ENCODE assay signal across 1 cellular context in the genomic region with DNA sequence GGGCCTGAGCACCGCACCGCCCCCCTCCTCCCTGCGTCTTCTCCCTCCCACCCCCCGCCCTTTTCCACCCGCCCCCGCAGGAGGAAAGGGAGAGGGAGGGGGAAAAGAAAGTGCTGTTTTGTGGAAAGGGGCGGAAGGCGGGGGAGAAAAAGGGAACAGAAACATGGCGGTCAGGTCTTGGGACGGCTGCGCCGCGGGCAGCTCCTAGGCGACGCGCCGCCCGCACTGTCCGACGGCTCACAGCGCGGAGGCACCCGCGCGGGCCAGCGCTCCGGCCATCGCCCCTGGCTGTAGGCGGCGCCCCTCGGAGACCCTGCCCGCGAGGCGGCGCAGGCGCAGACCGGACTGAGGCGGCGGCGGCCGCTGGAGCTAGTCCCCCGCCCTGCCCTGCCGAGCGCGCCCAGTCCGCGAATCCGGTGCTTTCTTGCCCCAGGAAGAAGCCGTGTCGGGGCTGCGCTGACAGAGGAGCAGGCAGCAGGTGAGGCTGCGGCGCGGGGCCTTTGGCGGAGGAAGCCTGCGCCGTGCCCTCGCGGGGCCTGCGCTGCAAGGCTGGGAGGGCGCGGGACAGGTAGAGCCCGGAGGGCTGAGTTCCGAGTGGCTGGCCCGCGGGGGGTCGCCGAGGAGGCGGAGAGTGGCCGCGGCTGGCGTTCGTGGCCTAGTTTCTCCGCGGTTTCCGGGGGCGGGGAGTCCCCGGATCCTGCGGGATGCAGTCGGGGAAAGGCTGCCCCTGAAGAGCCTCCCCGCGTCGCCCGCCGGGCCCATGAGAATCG.
TF ChIP-seq lines count a peak whose summit lies in the region.

TSS of gene DENND4C (plus strand) at position 338 of the 770 bp plus-strand sequence. CDS start 45,482 bp downstream, outside the sequence.

TF ChIP-seq in HEK293, 187 proteins besides CTCF, POLR2A, EP300 and RAD21 (continued from another document and continues in another):
- TF ChIP-seq, protein P1, sequence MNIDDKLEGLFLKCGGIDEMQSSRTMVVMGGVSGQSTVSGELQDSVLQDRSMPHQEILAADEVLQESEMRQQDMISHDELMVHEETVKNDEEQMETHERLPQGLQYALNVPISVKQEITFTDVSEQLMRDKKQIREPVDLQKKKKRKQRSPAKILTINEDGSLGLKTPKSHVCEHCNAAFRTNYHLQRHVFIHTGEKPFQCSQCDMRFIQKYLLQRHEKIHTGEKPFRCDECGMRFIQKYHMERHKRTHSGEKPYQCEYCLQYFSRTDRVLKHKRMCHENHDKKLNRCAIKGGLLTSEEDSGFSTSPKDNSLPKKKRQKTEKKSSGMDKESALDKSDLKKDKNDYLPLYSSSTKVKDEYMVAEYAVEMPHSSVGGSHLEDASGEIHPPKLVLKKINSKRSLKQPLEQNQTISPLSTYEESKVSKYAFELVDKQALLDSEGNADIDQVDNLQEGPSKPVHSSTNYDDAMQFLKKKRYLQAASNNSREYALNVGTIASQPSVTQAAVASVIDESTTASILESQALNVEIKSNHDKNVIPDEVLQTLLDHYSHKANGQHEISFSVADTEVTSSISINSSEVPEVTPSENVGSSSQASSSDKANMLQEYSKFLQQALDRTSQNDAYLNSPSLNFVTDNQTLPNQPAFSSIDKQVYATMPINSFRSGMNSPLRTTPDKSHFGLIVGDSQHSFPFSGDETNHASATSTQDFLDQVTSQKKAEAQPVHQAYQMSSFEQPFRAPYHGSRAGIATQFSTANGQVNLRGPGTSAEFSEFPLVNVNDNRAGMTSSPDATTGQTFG (tag by site-specific recombination; IDR thresholded peaks at IDR 0.05; ENCODE audit: borderline replicate concordance): no peak
- TF ChIP-seq, protein P2, sequence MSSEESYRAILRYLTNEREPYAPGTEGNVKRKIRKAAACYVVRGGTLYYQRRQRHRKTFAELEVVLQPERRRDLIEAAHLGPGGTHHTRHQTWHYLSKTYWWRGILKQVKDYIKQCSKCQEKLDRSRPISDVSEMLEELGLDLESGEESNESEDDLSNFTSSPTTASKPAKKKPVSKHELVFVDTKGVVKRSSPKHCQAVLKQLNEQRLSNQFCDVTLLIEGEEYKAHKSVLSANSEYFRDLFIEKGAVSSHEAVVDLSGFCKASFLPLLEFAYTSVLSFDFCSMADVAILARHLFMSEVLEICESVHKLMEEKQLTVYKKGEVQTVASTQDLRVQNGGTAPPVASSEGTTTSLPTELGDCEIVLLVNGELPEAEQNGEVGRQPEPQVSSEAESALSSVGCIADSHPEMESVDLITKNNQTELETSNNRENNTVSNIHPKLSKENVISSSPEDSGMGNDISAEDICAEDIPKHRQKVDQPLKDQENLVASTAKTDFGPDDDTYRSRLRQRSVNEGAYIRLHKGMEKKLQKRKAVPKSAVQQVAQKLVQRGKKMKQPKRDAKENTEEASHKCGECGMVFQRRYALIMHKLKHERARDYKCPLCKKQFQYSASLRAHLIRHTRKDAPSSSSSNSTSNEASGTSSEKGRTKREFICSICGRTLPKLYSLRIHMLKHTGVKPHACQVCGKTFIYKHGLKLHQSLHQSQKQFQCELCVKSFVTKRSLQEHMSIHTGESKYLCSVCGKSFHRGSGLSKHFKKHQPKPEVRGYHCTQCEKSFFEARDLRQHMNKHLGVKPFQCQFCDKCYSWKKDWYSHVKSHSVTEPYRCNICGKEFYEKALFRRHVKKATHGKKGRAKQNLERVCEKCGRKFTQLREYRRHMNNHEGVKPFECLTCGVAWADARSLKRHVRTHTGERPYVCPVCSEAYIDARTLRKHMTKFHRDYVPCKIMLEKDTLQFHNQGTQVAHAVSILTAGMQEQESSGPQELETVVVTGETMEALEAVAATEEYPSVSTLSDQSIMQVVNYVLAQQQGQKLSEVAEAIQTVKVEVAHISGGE (tag by site-specific recombination; conservative IDR thresholded peaks at IDR 0.05; ENCODE audit: low read depth): peak; percentile 56; the same call in 1 of the 2 replicates
- no peak for TF ChIP-seq SCRT1 (tag by site-specific recombination; IDR thresholded peaks at IDR 0.05; ENCODE audit: borderline replicate concordance)
- TF ChIP-seq ZNF24 (tag by site-specific recombination; IDR thresholded peaks at IDR 0.05): no peak
- TF ChIP-seq ZEB2 (tag by site-specific recombination; IDR thresholded peaks at IDR 0.05): peak; percentile 78
- no peak for TF ChIP-seq ZSCAN16 (tag by site-specific recombination; IDR thresholded peaks at IDR 0.05)
- TF ChIP-seq RBAK (tag by site-specific recombination; IDR thresholded peaks at IDR 0.05): no peak
- TF ChIP-seq ZNF548 (tag by site-specific recombination; IDR thresholded peaks at IDR 0.05): no peak
- TF ChIP-seq TCF7L2 (IDR thresholded peaks at IDR 0.05; ENCODE audit: borderline replicate concordance, low read depth, low read length): no peak
- no peak for TF ChIP-seq TSHZ1 (tag by site-specific recombination; IDR thresholded peaks at IDR 0.05; ENCODE audit: borderline replicate concordance)
- TF ChIP-seq ZNF501 (tag by site-specific recombination; IDR thresholded peaks at IDR 0.05): peak; percentile 88
- 0 out of 2 replicates have a peak, but pooled peaks have one; percentile 23 for TF ChIP-seq ZBTB10 (tag by site-specific recombination; IDR thresholded peaks at IDR 0.05)
- TF ChIP-seq KLF8 (tag by site-specific recombination; IDR thresholded peaks at IDR 0.05): peak; percentile 58; the same call in 1 of the 2 replicates
- no peak for TF ChIP-seq PRDM10 (tag by site-specific recombination; IDR thresholded peaks at IDR 0.05)
- TF ChIP-seq ZNF580 (tag by site-specific recombination; IDR thresholded peaks at IDR 0.05): no peak
- no peak for TF ChIP-seq ZNF768 (tag by site-specific recombination; IDR thresholded peaks at IDR 0.05)
- TF ChIP-seq, protein P3, sequence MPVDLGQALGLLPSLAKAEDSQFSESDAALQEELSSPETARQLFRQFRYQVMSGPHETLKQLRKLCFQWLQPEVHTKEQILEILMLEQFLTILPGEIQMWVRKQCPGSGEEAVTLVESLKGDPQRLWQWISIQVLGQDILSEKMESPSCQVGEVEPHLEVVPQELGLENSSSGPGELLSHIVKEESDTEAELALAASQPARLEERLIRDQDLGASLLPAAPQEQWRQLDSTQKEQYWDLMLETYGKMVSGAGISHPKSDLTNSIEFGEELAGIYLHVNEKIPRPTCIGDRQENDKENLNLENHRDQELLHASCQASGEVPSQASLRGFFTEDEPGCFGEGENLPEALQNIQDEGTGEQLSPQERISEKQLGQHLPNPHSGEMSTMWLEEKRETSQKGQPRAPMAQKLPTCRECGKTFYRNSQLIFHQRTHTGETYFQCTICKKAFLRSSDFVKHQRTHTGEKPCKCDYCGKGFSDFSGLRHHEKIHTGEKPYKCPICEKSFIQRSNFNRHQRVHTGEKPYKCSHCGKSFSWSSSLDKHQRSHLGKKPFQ (tag by site-specific recombination; IDR thresholded peaks at IDR 0.05): no peak
- TF ChIP-seq, protein P4, sequence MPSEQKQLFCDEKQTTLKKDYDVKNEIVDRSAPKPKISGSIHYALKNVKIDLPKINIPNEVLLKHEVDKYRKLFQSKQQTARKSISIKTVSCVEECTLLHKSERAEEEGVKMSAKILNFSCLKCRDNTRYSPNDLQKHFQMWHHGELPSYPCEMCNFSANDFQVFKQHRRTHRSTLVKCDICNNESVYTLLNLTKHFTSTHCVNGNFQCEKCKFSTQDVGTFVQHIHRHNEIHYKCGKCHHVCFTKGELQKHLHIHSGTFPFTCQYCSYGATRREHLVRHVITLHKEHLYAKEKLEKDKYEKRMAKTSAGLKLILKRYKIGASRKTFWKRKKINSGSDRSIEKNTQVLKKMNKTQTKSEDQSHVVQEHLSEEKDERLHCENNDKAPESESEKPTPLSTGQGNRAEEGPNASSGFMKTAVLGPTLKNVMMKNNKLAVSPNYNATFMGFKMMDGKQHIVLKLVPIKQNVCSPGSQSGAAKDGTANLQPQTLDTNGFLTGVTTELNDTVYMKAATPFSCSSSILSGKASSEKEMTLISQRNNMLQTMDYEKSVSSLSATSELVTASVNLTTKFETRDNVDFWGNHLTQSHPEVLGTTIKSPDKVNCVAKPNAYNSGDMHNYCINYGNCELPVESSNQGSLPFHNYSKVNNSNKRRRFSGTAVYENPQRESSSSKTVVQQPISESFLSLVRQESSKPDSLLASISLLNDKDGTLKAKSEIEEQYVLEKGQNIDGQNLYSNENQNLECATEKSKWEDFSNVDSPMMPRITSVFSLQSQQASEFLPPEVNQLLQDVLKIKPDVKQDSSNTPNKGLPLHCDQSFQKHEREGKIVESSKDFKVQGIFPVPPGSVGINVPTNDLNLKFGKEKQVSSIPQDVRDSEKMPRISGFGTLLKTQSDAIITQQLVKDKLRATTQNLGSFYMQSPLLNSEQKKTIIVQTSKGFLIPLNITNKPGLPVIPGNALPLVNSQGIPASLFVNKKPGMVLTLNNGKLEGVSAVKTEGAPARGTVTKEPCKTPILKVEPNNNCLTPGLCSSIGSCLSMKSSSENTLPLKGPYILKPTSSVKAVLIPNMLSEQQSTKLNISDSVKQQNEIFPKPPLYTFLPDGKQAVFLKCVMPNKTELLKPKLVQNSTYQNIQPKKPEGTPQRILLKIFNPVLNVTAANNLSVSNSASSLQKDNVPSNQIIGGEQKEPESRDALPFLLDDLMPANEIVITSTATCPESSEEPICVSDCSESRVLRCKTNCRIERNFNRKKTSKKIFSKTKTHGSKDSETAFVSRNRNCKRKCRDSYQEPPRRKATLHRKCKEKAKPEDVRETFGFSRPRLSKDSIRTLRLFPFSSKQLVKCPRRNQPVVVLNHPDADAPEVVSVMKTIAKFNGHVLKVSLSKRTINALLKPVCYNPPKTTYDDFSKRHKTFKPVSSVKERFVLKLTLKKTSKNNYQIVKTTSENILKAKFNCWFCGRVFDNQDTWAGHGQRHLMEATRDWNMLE (tag by site-specific recombination; conservative IDR thresholded peaks at IDR 0.05; ENCODE audit: low read depth): no peak
- TF ChIP-seq ZNF701 (tag by site-specific recombination; IDR thresholded peaks at IDR 0.05): no peak
- TF ChIP-seq MYNN (tag by site-specific recombination; IDR thresholded peaks at IDR 0.05; ENCODE audit: borderline replicate concordance): no peak
- TF ChIP-seq ZNF223 (tag by site-specific recombination; IDR thresholded peaks at IDR 0.05): no peak
- no peak for TF ChIP-seq ZNF302 (tag by site-specific recombination; IDR thresholded peaks at IDR 0.05; ENCODE audit: low read depth)
- TF ChIP-seq ZNF561 (tag by site-specific recombination; IDR thresholded peaks at IDR 0.05; ENCODE audit: borderline replicate concordance): peak; percentile 37; the same call in 1 of the 2 replicates
- TF ChIP-seq GLIS2 (tag by site-specific recombination; IDR thresholded peaks at IDR 0.05): peak; percentile 95
